8 cellular contexts compared by ENCODE assay signal in the genomic region with DNA sequence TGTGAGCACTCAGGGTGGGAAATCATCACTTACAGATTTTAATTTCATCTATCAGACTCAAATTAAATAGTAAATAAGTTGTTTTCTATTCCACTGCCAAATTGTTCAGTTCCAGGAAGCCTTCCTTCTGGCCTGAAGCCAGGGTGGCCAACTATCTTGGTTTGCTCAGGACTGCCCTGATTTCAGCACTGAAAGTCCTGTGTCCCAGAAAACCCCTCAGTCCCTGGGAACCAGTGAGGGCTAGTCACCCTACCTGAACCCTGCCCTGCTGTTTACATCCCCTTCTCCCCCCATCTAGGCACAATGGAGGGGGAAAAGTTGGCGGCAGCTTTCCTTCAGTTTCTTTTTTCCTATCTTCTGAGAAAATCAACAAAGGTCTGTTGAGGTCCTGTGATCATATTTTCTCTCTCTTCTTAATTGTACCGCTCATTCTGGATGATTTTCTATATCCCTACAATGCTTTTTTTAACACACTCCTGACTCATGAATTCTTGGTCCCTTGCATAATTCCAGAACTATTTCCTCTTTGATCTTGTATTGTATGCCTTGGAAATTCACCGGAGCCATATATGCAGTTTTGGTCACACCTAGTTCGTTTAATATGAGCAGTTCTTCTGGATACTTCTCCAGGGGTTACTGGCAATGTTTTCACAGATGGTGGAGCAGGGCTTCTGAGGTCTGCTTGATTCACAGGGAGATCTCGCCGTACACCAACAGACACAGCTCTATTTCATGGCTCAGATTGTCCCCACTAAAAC.
DNase-seq lines count a peak whose midpoint lies in the region; ATAC-seq and TF ChIP-seq lines count a peak whose summit lies in the region.

No MANE protein-coding gene starts in this region.

- peaks cover 19% of the 10 kb centered on the region for H3K36me3 Mint-ChIP-seq in neural crest cell (ENCODE audit: low read depth)
- H3K36me3 Mint-ChIP-seq in natural killer cell treated with Interleukin-12 subunit alpha and Interleukin-12 subunit beta and Interleukin-15 and Interleukin-18, amount 100 ng/mL, for 72 hours = no peaks in the 10 kb centered on the region

- H3K4me3 ChIP-seq in AG10803 (ENCODE audit: low read length) = peak overlapping the region; percentile 21
- H3K4me3 ChIP-seq in esophagus muscularis mucosa = no peak overlapping the region

- no peaks in the 10 kb centered on the region for H3K27me3 ChIP-seq in esophagus muscularis mucosa

- H3K4me3 Mint-ChIP-seq in neural crest cell = peak overlapping the region; percentile 1
- no peak overlapping the region for H3K4me3 Mint-ChIP-seq in natural killer cell treated with Interleukin-12 subunit alpha and Interleukin-12 subunit beta and Interleukin-15 and Interleukin-18, amount 100 ng/mL, for 72 hours

- H3K27ac Mint-ChIP-seq in neural crest cell (ENCODE audit: unreplicated experiment) = no peak overlapping the region
- no peak overlapping the region for H3K27ac Mint-ChIP-seq in natural killer cell treated with Interleukin-12 subunit alpha and Interleukin-12 subunit beta and Interleukin-15 and Interleukin-18, amount 100 ng/mL, for 72 hours

- peak overlapping the region; percentile 61 to 74 (median 68) for H3K27ac ChIP-seq in esophagus muscularis mucosa (replicated peaks in 1 of 4)

- no peaks in the 10 kb centered on the region for H3K27me3 Mint-ChIP-seq in neural crest cell (ENCODE audit: low read depth)
- peaks cover 3 to 7% of the 10 kb centered on the region in 2 donors for H3K27me3 Mint-ChIP-seq in natural killer cell treated with Interleukin-12 subunit alpha and Interleukin-12 subunit beta and Interleukin-15 and Interleukin-18, amount 100 ng/mL, for 72 hours

- no peak for TF ChIP-seq EP300 in esophagus muscularis mucosa (IDR thresholded peaks at IDR 0.05)

- H3K36me3 ChIP-seq in esophagus muscularis mucosa = peaks cover 9 to 13% (median 10%) of the 10 kb centered on the region in 4 donors

- H3K4me1 ChIP-seq in esophagus muscularis mucosa = peaks cover 15 to 18% (median 16%) of the 10 kb centered on the region in 4 donors

- H3K4me1 Mint-ChIP-seq in neural crest cell = peaks cover 12% of the 10 kb centered on the region
- H3K4me1 Mint-ChIP-seq in natural killer cell treated with Interleukin-12 subunit alpha and Interleukin-12 subunit beta and Interleukin-15 and Interleukin-18, amount 100 ng/mL, for 72 hours (ENCODE audit: low read depth in 2 of 2) = no peaks in the 10 kb centered on the region

- H3K9me3 Mint-ChIP-seq in neural crest cell = no peaks in the 10 kb centered on the region
- H3K9me3 Mint-ChIP-seq in natural killer cell treated with Interleukin-12 subunit alpha and Interleukin-12 subunit beta and Interleukin-15 and Interleukin-18, amount 100 ng/mL, for 72 hours = no peaks in the 10 kb centered on the region

- intact Hi-C loops in esophagus muscularis mucosa (cut with DNase I) = no loop called here

- WGBS in esophagus muscularis mucosa = 56% methylated on average over 6 of the region's 6 CpGs

- ATAC-seq in natural killer cell treated with Interleukin-12 subunit alpha and Interleukin-12 subunit beta and Interleukin-15 and Interleukin-18, amount 100 ng/mL, for 72 hours = no peak
- no peak for ATAC-seq in HG03342 (IDR thresholded peaks at IDR 0.05; ENCODE audit: unreplicated experiment)
- no peak for ATAC-seq in HG03135 (IDR thresholded peaks at IDR 0.05; ENCODE audit: unreplicated experiment)

- peak; percentile 69 for DNase-seq in AG10803 (ENCODE audit: low read depth)
- peak; percentile 24 for DNase-seq in RKO (ENCODE audit: low spot score)
- no peak for DNase-seq in esophagus muscularis mucosa (ENCODE audit: extremely low spot score)
- DNase-seq in neural crest cell (ENCODE audit: low read depth, low spot score) = no peak
- DNase-seq in natural killer cell treated with Interleukin-12 subunit alpha and Interleukin-12 subunit beta and Interleukin-15 and Interleukin-18, amount 100 ng/mL, for 72 hours (ENCODE audit: low spot score) = no peak
- DNase-seq in NCI-H774 (lab: John Stamatoyannopoulos, UW) = no peak

- TF ChIP-seq POLR2A in esophagus muscularis mucosa (IDR thresholded peaks at IDR 0.05; ENCODE audit: low read depth) = no peak

- no peak for TF ChIP-seq CTCF in AG10803 (conservative IDR thresholded peaks at IDR 0.05; ENCODE audit: low read length)
- TF ChIP-seq CTCF in esophagus muscularis mucosa (IDR thresholded peaks at IDR 0.05) = no peak
- no peak for TF ChIP-seq CTCF in neural crest cell (conservative IDR thresholded peaks at IDR 0.05)

- no peaks in the 10 kb centered on the region for H3K9me3 ChIP-seq in esophagus muscularis mucosa

Comparison
In these comparisons a context has a peak if more than half of its experiments do, and no peak if none do; other contexts are left out.
1. DNase-seq: peak in AG10803 (single experiment) and RKO (single experiment); none in esophagus muscularis mucosa (single experiment), neural crest cell (single experiment), natural killer cell treated with Interleukin-12 subunit alpha and Interleukin-12 subunit beta and Interleukin-15 and Interleukin-18, amount 100 ng/mL, for 72 hours (single experiment) and NCI-H774 (single experiment).